In genomic region chr2:229714080-229714735, GRCh38 we compare ENCODE assay signal across 1 cellular context.
TF ChIP-seq lines count a peak whose summit lies in the region.

A gene with protein sequence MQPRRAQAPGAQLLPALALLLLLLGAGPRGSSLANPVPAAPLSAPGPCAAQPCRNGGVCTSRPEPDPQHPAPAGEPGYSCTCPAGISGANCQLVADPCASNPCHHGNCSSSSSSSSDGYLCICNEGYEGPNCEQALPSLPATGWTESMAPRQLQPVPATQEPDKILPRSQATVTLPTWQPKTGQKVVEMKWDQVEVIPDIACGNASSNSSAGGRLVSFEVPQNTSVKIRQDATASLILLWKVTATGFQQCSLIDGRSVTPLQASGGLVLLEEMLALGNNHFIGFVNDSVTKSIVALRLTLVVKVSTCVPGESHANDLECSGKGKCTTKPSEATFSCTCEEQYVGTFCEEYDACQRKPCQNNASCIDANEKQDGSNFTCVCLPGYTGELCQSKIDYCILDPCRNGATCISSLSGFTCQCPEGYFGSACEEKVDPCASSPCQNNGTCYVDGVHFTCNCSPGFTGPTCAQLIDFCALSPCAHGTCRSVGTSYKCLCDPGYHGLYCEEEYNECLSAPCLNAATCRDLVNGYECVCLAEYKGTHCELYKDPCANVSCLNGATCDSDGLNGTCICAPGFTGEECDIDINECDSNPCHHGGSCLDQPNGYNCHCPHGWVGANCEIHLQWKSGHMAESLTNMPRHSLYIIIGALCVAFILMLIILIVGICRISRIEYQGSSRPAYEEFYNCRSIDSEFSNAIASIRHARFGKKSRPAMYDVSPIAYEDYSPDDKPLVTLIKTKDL (minus strand): TSS chr2:229714555. CDS start chr2:229714423, 132 bp downstream.

TF ChIP-seq in GM12878, 131 proteins besides CTCF, POLR2A, EP300 and RAD21 (continued from another document):
- TF ChIP-seq SKIL (IDR thresholded peaks at IDR 0.05; ENCODE audit: low read depth, poor library complexity, severe bottlenecking): no peak
TF ChIP-seq in GM12878: peak in this region for 2.
